Comparison of ENCODE assay signal across 5 cellular contexts in genomic region chr10:48243921-48244320, GRCh38. TPM values are rescaled to one million over a fixed set of nuclear protein-coding genes. Genes with fewer than 3 reads are reported as not detected.
"Had no signal": no experiment of that assay in that cellular context is flagged by ENCODE, and none has a peak within 500 bp of the region (broad histone marks: within the 10 kb centered on the region; RNA-seq: fewer than 3 reads in every experiment).

No MANE protein-coding gene starts in this region.

RNA-seq across cellular contexts. Expression of gene FRMPD2, which starts 30.6 kb away (rescaled TPM):
- total RNA-seq: GM23248, GM23338, H4, H7, HFFc6 had no signal
- polyA plus RNA-seq: GM23248, GM23338 had no signal
